In the genomic region with DNA sequence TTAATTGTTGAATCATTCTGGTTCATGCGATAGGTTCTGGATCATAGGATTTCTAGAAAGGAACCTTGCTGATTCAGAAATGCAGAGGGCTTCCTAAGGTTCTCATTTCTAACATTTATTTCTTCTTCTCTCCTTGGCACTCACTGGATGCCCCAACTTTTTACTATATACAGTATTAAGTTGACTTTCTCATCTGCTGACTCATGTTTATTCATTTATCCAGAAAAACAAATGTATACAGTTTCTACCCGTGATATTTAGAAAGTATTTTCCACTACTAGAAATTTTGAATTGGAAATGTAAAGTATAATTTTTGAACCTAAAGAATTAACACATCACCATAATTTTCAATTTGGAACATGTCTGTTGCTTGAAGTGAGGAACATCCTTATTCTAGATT, we compare ENCODE assay signal across 28 cellular contexts. TPM values are rescaled to one million over a fixed set of nuclear protein-coding genes. Genes with fewer than 3 reads are reported as not detected.
"Had no signal": no experiment of that assay in that cellular context is flagged by ENCODE, and none has a peak within 500 bp of the region (broad histone marks: within the 10 kb centered on the region; RNA-seq: fewer than 3 reads in every experiment).

No MANE protein-coding gene starts in this region.

- H3K36me3 ChIP-seq: neutrophil, thoracic aorta, thyroid gland had no signal

- H3K9me3 ChIP-seq: neutrophil, psoas muscle, stomach, thoracic aorta, thyroid gland, tibial nerve, upper lobe of left lung, vagina had no signal

- DNase-seq: naive thymus-derived CD8-positive, alpha-beta T cell; nephron progenitor cell; nucleus accumbens; posterior cingulate gyrus; psoas muscle; right cardiac atrium; stimulated activated CD4-positive, alpha-beta T cell treated with anti-CD3 and anti-CD28 coated beads, Interleukin-15, amount 100 ng/mL, for 24 hours; stimulated activated CD4-positive, alpha-beta T cell treated with anti-CD3 and anti-CD28 coated beads, Interleukin-2, amount 100 ng/mL, for 24 hours; stimulated activated CD4-positive, alpha-beta T cell treated with anti-CD3 and anti-CD28 coated beads, Interleukin-2, amount 100 ng/mL, for 48 hours; stimulated activated CD4-positive, alpha-beta T cell treated with anti-CD3 and anti-CD28 coated beads, Interleukin-4, amount 100 ng/mL, for 24 hours; stimulated activated naive B cell treated with anti-CD40 and anti-IgM and Interleukin-4, amounts not matched to agents 10 μg/mL and 1 μg/mL and 100 μg/mL, for 72 hours; stimulated activated naive CD4-positive, alpha-beta T cell treated with Interleukin-2 at 50 U/mL for 16 hours; stomach; thyroid gland; trophoblast cell; upper lobe of left lung had no signal

- H2AFZ ChIP-seq: parathyroid adenoma had no signal

- H3K79me2 ChIP-seq: parathyroid adenoma had no signal

- H3K4me3 ChIP-seq: psoas muscle, skin epidermis, stomach, thoracic aorta, thyroid gland, tibial nerve, upper lobe of left lung, vagina had no signal

- ATAC-seq: naive thymus-derived CD8-positive, alpha-beta T cell; natural killer cell treated with Interleukin-12 subunit alpha and Interleukin-12 subunit beta and Interleukin-15 and Interleukin-18, amount 100 ng/mL, for 72 hours; psoas muscle; right cardiac atrium; sciatic nerve; stimulated activated effector memory CD8-positive, alpha-beta T cell treated with anti-CD3 and anti-CD28 coated beads, Interleukin-12 subunit alpha, Interleukin-12 subunit beta, amount 100 ng/mL, for 72 hours; stimulated activated naive B cell treated with anti-CD40 and anti-IgM and Interleukin-4, amounts not matched to agents 10 μg/mL and 1 μg/mL and 100 μg/mL, for 72 hours had no signal

- H3K9ac ChIP-seq: parathyroid adenoma had no signal

- H3K27me3 ChIP-seq: neutrophil, stomach, thyroid gland, tibial nerve, upper lobe of left lung, vagina had no signal

- H3K27ac ChIP-seq: neutrophil, parathyroid adenoma, psoas muscle, skin epidermis, stomach, thoracic aorta, thyroid gland, tibial nerve, upper lobe of left lung, vagina had no signal

- FAIRE-seq: urothelium cell line had no signal

- H3K4me1 ChIP-seq: parathyroid adenoma, psoas muscle, stomach, thyroid gland, tibial nerve, upper lobe of left lung, vagina had no signal

RNA-seq across cellular contexts. Expression of gene OTX1, which starts 32.2 kb away (rescaled TPM):
- total RNA-seq: naive thymus-derived CD8-positive, alpha-beta T cell; osteocyte; psoas muscle; right cardiac atrium; sciatic nerve; stomach; subcutaneous adipose tissue; thoracic aorta; thyroid gland; tibial nerve; vagina had no signal
- polyA plus RNA-seq: naive thymus-derived CD8-positive, alpha-beta T cell; psoas muscle; right cardiac atrium had no signal
